Comparison of ENCODE assay signal across 20 cellular contexts in genomic region chrX:45584717-45585116, GRCh38.
DNase-seq lines count a peak whose midpoint lies in the region; ATAC-seq and TF ChIP-seq lines count a peak whose summit lies in the region.
"Had no signal": no experiment of that assay in that cellular context is flagged by ENCODE, and none has a peak within 500 bp of the region (broad histone marks: within the 10 kb centered on the region; RNA-seq: fewer than 3 reads in every experiment).

No MANE protein-coding gene starts in this region.

- in situ Hi-C loops in mammary epithelial cell (cut with MboI; ENCODE audit: low sequenced_read_pairs in 2 of 2) = no loop called here

- DNase-seq in mammary epithelial cell (peak; percentile 84), MCF 10A (ENCODE audit: unreplicated experiment) (no peak), RWPE2 (ENCODE audit: low spot score) (no peak), epithelial cell of prostate (ENCODE audit: low read depth, low spot score) (peak; percentile 66), upper lobe of right lung (no peak), DMS153 (lab: John Stamatoyannopoulos, UW) (no peak), AG08395 (ENCODE audit: low spot score) (no peak)
- no peak for DNase-seq in stimulated activated effector memory CD8-positive, alpha-beta T cell treated with anti-CD3 and anti-CD28 coated beads, Interleukin-12 subunit alpha, Interleukin-12 subunit beta, amount 100 ng/mL, for 72 hours (ENCODE audit: low spot score in 2 of 2)
- DNase-seq: CD4-positive, alpha-beta memory T cell; DMS53; DND-41; EL; GOT3; H7 had no signal

- POLR2A ChIA-PET in MCF 10A (lab: Yijun Ruan, JAX) = no interaction called here

- no peak overlapping the region for H3K9ac ChIP-seq in mammary epithelial cell (ENCODE audit: insufficient read depth, low read length)
- H3K9ac ChIP-seq: BLaER1 had no signal

- no peak overlapping the region for H3K4me3 Mint-ChIP-seq in MCF 10A (ENCODE audit: unreplicated experiment)
- no peak overlapping the region for H3K4me3 Mint-ChIP-seq in stimulated activated effector memory CD8-positive, alpha-beta T cell treated with anti-CD3 and anti-CD28 coated beads, Interleukin-12 subunit alpha, Interleukin-12 subunit beta, amount 100 ng/mL, for 72 hours
- H3K4me3 Mint-ChIP-seq: CD14-positive monocyte; CD4-positive, alpha-beta memory T cell; IgD-negative memory B cell had no signal

- H3K4me3 ChIP-seq in mammary epithelial cell (replicated peaks in 1 of 3; ENCODE audit: insufficient read depth in 1 of 3, low read depth in 2 of 3, low read length in 3 of 3) = no peak overlapping the region
- no peak overlapping the region for H3K4me3 ChIP-seq in RWPE2 (ENCODE audit: severe bottlenecking)
- H3K4me3 ChIP-seq in upper lobe of right lung = no peak overlapping the region
- H3K4me3 ChIP-seq: A549, BLaER1, GM12878 had no signal

- H3K27ac ChIP-seq in mammary epithelial cell (ENCODE audit: insufficient read depth, low read depth, low read length) (peak overlapping the region; percentile 44), RWPE2 (ENCODE audit: poor library complexity, severe bottlenecking) (peak overlapping the region; percentile 30), epithelial cell of prostate (peak overlapping the region; percentile 66), upper lobe of right lung (no peak overlapping the region)
- H3K27ac ChIP-seq: 22Rv1, A549, BLaER1 had no signal

- H3K27ac Mint-ChIP-seq in MCF 10A (ENCODE audit: low read depth, unreplicated experiment) = no peak overlapping the region
- H3K27ac Mint-ChIP-seq in stimulated activated effector memory CD8-positive, alpha-beta T cell treated with anti-CD3 and anti-CD28 coated beads, Interleukin-12 subunit alpha, Interleukin-12 subunit beta, amount 100 ng/mL, for 72 hours = no peak overlapping the region
- H3K27ac Mint-ChIP-seq: CD14-positive monocyte; CD4-positive, alpha-beta memory T cell had no signal

- H2AFZ ChIP-seq in mammary epithelial cell (ENCODE audit: low read depth, low read length) = peak overlapping the region; percentile 10

- H3K9me3 ChIP-seq in mammary epithelial cell (replicated peaks; ENCODE audit: insufficient read depth, low read length) (peaks cover 7% of the 10 kb centered on the region), RWPE2 (ENCODE audit: severe bottlenecking) (no peaks in the 10 kb centered on the region), upper lobe of right lung (no peaks in the 10 kb centered on the region)

- peak; percentile 44; the same call in 1 of the 3 replicates for ATAC-seq in RWPE2 (ENCODE audit: low read depth)
- ATAC-seq in upper lobe of right lung = peak; percentile 38
- ATAC-seq in stimulated activated effector memory CD8-positive, alpha-beta T cell treated with anti-CD3 and anti-CD28 coated beads, Interleukin-12 subunit alpha, Interleukin-12 subunit beta, amount 100 ng/mL, for 72 hours = no peak
- ATAC-seq: A549, GM12878 had no signal

- H3K36me3 ChIP-seq in mammary epithelial cell (ENCODE audit: insufficient read depth, low read length) (no peaks in the 10 kb centered on the region), RWPE2 (ENCODE audit: low read depth) (no peaks in the 10 kb centered on the region), upper lobe of right lung (no peaks in the 10 kb centered on the region)
- H3K36me3 ChIP-seq: BLaER1 had no signal

- H3K79me2 ChIP-seq in mammary epithelial cell (ENCODE audit: insufficient read depth, low read length) = no peaks in the 10 kb centered on the region

- H3K36me3 Mint-ChIP-seq in MCF 10A (ENCODE audit: insufficient read depth, unreplicated experiment) = no peaks in the 10 kb centered on the region
- H3K36me3 Mint-ChIP-seq in stimulated activated effector memory CD8-positive, alpha-beta T cell treated with anti-CD3 and anti-CD28 coated beads, Interleukin-12 subunit alpha, Interleukin-12 subunit beta, amount 100 ng/mL, for 72 hours = no peaks in the 10 kb centered on the region
- H3K36me3 Mint-ChIP-seq: CD14-positive monocyte had no signal

- intact Hi-C loops in mammary epithelial cell (cut with micrococcal nuclease) = loop anchor here (2.0 kb wide), 1 partner anchor 70 kb away; no protein-coding TSS in a partner anchor
- intact Hi-C loops in MCF 10A (cut with micrococcal nuclease) = no loop called here
- intact Hi-C loops in upper lobe of right lung (cut with DNase I) = no loop called here

- peaks cover 11% of the 10 kb centered on the region for H3K4me1 ChIP-seq in mammary epithelial cell (ENCODE audit: insufficient read depth, low read length)
- peaks cover 6% of the 10 kb centered on the region for H3K4me1 ChIP-seq in RWPE2 (ENCODE audit: insufficient read depth, poor library complexity, severe bottlenecking)
- no peaks in the 10 kb centered on the region for H3K4me1 ChIP-seq in upper lobe of right lung
- H3K4me1 ChIP-seq: A549, BLaER1 had no signal

- dilution Hi-C loops in mammary epithelial cell (cut with HindIII; ENCODE audit: low sequenced_read_pairs) = loop anchor here (5.0 kb wide), 1 partner anchor 107 kb away; no protein-coding TSS in a partner anchor

- BruUV-seq in mammary epithelial cell (replicated peaks; lab: Mats Ljungman, UMichigan) (no TSS peak), MCF 10A (replicated peaks; lab: Mats Ljungman, UMichigan) (no TSS peak)

- peaks cover 42% of the 10 kb centered on the region for H3K27me3 Mint-ChIP-seq in MCF 10A (ENCODE audit: insufficient read depth, unreplicated experiment)
- H3K27me3 Mint-ChIP-seq: CD4-positive, alpha-beta memory T cell had no signal

- no peaks in the 10 kb centered on the region for H3K4me1 Mint-ChIP-seq in MCF 10A (ENCODE audit: insufficient read depth, unreplicated experiment)
- H3K4me1 Mint-ChIP-seq in stimulated activated effector memory CD8-positive, alpha-beta T cell treated with anti-CD3 and anti-CD28 coated beads, Interleukin-12 subunit alpha, Interleukin-12 subunit beta, amount 100 ng/mL, for 72 hours = peaks cover 5% of the 10 kb centered on the region
- H3K4me1 Mint-ChIP-seq: CD4-positive, alpha-beta memory T cell; IgD-negative memory B cell had no signal

- 3% methylated on average over 2 of the region's 2 CpGs for WGBS in mammary epithelial cell (ENCODE audit: low coverage, missing lambda C conversion rate)

- no peak for TF ChIP-seq CTCF in mammary epithelial cell (conservative IDR thresholded peaks at IDR 0.05 in 1 of 2, IDR thresholded peaks at IDR 0.05 in 1 of 2; ENCODE audit: extremely low read depth in 1 of 2, insufficient read depth in 1 of 2, low read depth in 1 of 2, low read length in 2 of 2)
- no peak for TF ChIP-seq CTCF in MCF 10A (IDR thresholded peaks at IDR 0.05; ENCODE audit: unreplicated experiment)
- TF ChIP-seq CTCF in RWPE2 (IDR thresholded peaks at IDR 0.05; ENCODE audit: poor library complexity, severe bottlenecking) = no peak
- no peak for TF ChIP-seq CTCF in upper lobe of right lung (IDR thresholded peaks at IDR 0.05)

- peak overlapping the region; percentile 34 for H3K4me2 ChIP-seq in mammary epithelial cell (ENCODE audit: insufficient read depth, low read depth, low read length)
- H3K4me2 ChIP-seq: A549, BLaER1 had no signal

- H3K27me3 ChIP-seq in mammary epithelial cell (ENCODE audit: insufficient read depth, low read length) = no peaks in the 10 kb centered on the region
- no peaks in the 10 kb centered on the region for H3K27me3 ChIP-seq in RWPE2 (ENCODE audit: insufficient read depth, poor library complexity, severe bottlenecking)
- no peaks in the 10 kb centered on the region for H3K27me3 ChIP-seq in upper lobe of right lung
- H3K27me3 ChIP-seq: BLaER1 had no signal

- H4K20me1 ChIP-seq in mammary epithelial cell (ENCODE audit: insufficient read depth, low read length) = no peaks in the 10 kb centered on the region
- H4K20me1 ChIP-seq: BLaER1 had no signal

- peaks cover 24% of the 10 kb centered on the region for H3K9me3 Mint-ChIP-seq in MCF 10A (ENCODE audit: unreplicated experiment)
- H3K9me3 Mint-ChIP-seq in stimulated activated effector memory CD8-positive, alpha-beta T cell treated with anti-CD3 and anti-CD28 coated beads, Interleukin-12 subunit alpha, Interleukin-12 subunit beta, amount 100 ng/mL, for 72 hours = peaks cover 6% of the 10 kb centered on the region

- CTCF ChIA-PET in mammary epithelial cell (lab: Charles Lee; ENCODE audit: low non-redundant PET) = no interaction called here
- CTCF ChIA-PET in MCF 10A (lab: Yijun Ruan, JAX) = interaction anchor here (0.6 kb wide), 1 partner anchor 189 kb away, joined by 3 read pairs; no protein-coding TSS in a partner anchor

Comparison
In these comparisons a context has a peak if more than half of its experiments do, and no peak if none do; other contexts are left out.
1. DNase-seq: peak in mammary epithelial cell (single experiment) and epithelial cell of prostate (single experiment); none in MCF 10A (single experiment), RWPE2 (single experiment), upper lobe of right lung (single experiment), DMS153 (single experiment), AG08395 (single experiment) and stimulated activated effector memory CD8-positive, alpha-beta T cell treated with anti-CD3 and anti-CD28 coated beads, Interleukin-12 subunit alpha, Interleukin-12 subunit beta, amount 100 ng/mL, for 72 hours (0 of 2).